In the genomic region with DNA sequence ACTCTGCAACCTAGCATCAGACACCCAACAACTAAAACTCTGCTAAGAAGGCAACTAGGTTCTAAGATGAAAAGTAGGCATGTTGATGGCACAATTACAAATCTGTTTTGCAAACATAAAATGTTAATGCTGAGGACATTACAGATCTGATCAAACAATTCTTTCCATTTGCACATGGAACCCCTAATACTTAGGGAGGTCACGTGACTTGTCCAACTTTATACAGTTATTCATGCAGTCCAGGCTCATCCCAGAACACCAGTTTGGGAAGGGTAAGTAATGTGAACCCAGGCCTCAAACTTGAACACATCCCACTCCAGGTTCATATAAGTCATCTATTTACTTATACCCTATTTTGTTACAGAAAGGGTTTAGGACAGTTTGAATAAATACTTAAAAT, we compare ENCODE assay signal across 24 cellular contexts.
"Had no signal": no experiment of that assay in that cellular context is flagged by ENCODE, and none has a peak within 500 bp of the region (broad histone marks: within the 10 kb centered on the region; RNA-seq: fewer than 3 reads in every experiment).

No MANE protein-coding gene starts in this region.

- H3K36me3 ChIP-seq: neural progenitor cell, ovary, spleen, thoracic aorta, tibial nerve, upper lobe of right lung, uterus had no signal

- H3K4me1 Mint-ChIP-seq: naive thymus-derived CD4-positive, alpha-beta T cell; stimulated activated memory B cell treated with anti-CD40 and anti-IgM and Interleukin-4, amounts not matched to agents 10 μg/mL and 1 μg/mL and 100 μg/mL, for 72 hours had no signal

- H3K36me3 Mint-ChIP-seq: naive thymus-derived CD4-positive, alpha-beta T cell; neural progenitor cell; stimulated activated memory B cell treated with anti-CD40 and anti-IgM and Interleukin-4, amounts not matched to agents 10 μg/mL and 1 μg/mL and 100 μg/mL, for 72 hours had no signal

- H3K27ac Mint-ChIP-seq: naive thymus-derived CD4-positive, alpha-beta T cell; stimulated activated memory B cell treated with anti-CD40 and anti-IgM and Interleukin-4, amounts not matched to agents 10 μg/mL and 1 μg/mL and 100 μg/mL, for 72 hours had no signal

- H3K9me3 ChIP-seq: ovary, psoas muscle, spleen, thoracic aorta, tibial nerve, upper lobe of right lung, uterus had no signal

- H3K4me3 Mint-ChIP-seq: naive thymus-derived CD4-positive, alpha-beta T cell; nephron; neural progenitor cell; stimulated activated memory B cell treated with anti-CD40 and anti-IgM and Interleukin-4, amounts not matched to agents 10 μg/mL and 1 μg/mL and 100 μg/mL, for 72 hours had no signal

- H2AFZ ChIP-seq: neural progenitor cell had no signal

- H3K27me3 ChIP-seq: dorsolateral prefrontal cortex, neural progenitor cell, ovary, spleen, tibial nerve, upper lobe of right lung, uterus had no signal

- H3K4me2 ChIP-seq: neural progenitor cell had no signal

- H3K27ac ChIP-seq: dorsolateral prefrontal cortex, neural progenitor cell, ovary, psoas muscle, skin epidermis, thoracic aorta, tibial nerve, upper lobe of right lung, uterus had no signal

- ATAC-seq: left lobe of liver; naive thymus-derived CD4-positive, alpha-beta T cell; psoas muscle; right cardiac atrium; stimulated activated memory B cell treated with anti-CD40 and anti-IgM and Interleukin-4, amounts not matched to agents 10 μg/mL and 1 μg/mL and 100 μg/mL, for 72 hours; stimulated activated naive CD8-positive, alpha-beta T cell treated with anti-CD3 and anti-CD28 coated beads, Interleukin-15, Interleukin-2, amounts not matched to agents 100 U/mL and 50 U/mL, for 24 hours had no signal

- H3K4me1 ChIP-seq: psoas muscle, spleen had no signal

- H3K9ac ChIP-seq: neural progenitor cell had no signal

- DNase-seq: dorsolateral prefrontal cortex; effector CD4-positive, alpha-beta T cell; hypothalamus; kidney; midbrain; naive thymus-derived CD4-positive, alpha-beta T cell; nucleus accumbens; ovary; posterior cingulate gyrus; psoas muscle; right cardiac atrium; spleen; stimulated activated CD4-positive, alpha-beta T cell treated with anti-CD3 and anti-CD28 coated beads, Interleukin-4, amount 100 ng/mL, for 4 hours; stimulated activated naive CD8-positive, alpha-beta T cell treated with anti-CD3 and anti-CD28 coated beads, Interleukin-15, Interleukin-2, amounts not matched to agents 100 U/mL and 50 U/mL, for 24 hours; upper lobe of right lung; uterus had no signal

- H3K9me3 Mint-ChIP-seq: nephron; stimulated activated memory B cell treated with anti-CD40 and anti-IgM and Interleukin-4, amounts not matched to agents 10 μg/mL and 1 μg/mL and 100 μg/mL, for 72 hours had no signal

- H3K27me3 Mint-ChIP-seq: stimulated activated memory B cell treated with anti-CD40 and anti-IgM and Interleukin-4, amounts not matched to agents 10 μg/mL and 1 μg/mL and 100 μg/mL, for 72 hours had no signal

- H3K4me3 ChIP-seq: dorsolateral prefrontal cortex, lung, neural progenitor cell, ovary, psoas muscle, skin epidermis, spleen, thoracic aorta, tibial nerve, upper lobe of right lung, uterus had no signal
